In the genomic region with DNA sequence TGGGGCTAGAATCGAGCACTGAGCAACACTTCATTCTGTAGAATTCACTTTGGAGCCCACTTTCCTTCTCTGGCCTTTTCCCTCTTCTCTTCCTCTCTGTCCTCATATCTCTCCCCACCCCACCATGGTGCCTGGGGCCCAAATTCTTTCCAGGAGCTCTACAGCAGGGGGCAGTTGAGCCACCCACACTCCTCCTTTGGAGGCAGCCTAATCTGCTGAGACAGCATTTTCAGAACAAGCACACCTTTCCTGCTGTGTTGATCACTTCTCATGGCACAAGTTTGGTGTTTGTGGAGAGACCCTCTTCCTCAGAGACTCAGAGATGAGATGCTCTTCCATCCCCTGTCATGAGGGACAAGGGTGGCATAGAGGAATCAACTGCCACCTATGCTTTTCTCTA, we compare ENCODE assay signal across 3 cellular contexts.
A peak's percentile ranks its signal among the peaks of the same experiment; 100 is the strongest.
TF ChIP-seq lines count a peak whose summit lies in the region.

No MANE protein-coding gene starts in this region.

TF ChIP-seq in A549, 52 proteins besides CTCF, POLR2A, EP300 and RAD21:
- peak; percentile 93 for TF ChIP-seq MAFK (IDR thresholded peaks at IDR 0.05; ENCODE audit: partially characterized antibody)
- TF ChIP-seq TFCP2L1 (CRISPR knock-in tag; IDR thresholded peaks at IDR 0.05): no peak
- no peak for TF ChIP-seq POLR2AphosphoS2 (conservative IDR thresholded peaks at IDR 0.05; ENCODE audit: low read length)
- TF ChIP-seq KDM1A (IDR thresholded peaks at IDR 0.05; ENCODE audit: low read depth): no peak

TF ChIP-seq in GM23338, 12 proteins besides CTCF, POLR2A, EP300 and RAD21 (continues in another document):
- TF ChIP-seq, protein P1, sequence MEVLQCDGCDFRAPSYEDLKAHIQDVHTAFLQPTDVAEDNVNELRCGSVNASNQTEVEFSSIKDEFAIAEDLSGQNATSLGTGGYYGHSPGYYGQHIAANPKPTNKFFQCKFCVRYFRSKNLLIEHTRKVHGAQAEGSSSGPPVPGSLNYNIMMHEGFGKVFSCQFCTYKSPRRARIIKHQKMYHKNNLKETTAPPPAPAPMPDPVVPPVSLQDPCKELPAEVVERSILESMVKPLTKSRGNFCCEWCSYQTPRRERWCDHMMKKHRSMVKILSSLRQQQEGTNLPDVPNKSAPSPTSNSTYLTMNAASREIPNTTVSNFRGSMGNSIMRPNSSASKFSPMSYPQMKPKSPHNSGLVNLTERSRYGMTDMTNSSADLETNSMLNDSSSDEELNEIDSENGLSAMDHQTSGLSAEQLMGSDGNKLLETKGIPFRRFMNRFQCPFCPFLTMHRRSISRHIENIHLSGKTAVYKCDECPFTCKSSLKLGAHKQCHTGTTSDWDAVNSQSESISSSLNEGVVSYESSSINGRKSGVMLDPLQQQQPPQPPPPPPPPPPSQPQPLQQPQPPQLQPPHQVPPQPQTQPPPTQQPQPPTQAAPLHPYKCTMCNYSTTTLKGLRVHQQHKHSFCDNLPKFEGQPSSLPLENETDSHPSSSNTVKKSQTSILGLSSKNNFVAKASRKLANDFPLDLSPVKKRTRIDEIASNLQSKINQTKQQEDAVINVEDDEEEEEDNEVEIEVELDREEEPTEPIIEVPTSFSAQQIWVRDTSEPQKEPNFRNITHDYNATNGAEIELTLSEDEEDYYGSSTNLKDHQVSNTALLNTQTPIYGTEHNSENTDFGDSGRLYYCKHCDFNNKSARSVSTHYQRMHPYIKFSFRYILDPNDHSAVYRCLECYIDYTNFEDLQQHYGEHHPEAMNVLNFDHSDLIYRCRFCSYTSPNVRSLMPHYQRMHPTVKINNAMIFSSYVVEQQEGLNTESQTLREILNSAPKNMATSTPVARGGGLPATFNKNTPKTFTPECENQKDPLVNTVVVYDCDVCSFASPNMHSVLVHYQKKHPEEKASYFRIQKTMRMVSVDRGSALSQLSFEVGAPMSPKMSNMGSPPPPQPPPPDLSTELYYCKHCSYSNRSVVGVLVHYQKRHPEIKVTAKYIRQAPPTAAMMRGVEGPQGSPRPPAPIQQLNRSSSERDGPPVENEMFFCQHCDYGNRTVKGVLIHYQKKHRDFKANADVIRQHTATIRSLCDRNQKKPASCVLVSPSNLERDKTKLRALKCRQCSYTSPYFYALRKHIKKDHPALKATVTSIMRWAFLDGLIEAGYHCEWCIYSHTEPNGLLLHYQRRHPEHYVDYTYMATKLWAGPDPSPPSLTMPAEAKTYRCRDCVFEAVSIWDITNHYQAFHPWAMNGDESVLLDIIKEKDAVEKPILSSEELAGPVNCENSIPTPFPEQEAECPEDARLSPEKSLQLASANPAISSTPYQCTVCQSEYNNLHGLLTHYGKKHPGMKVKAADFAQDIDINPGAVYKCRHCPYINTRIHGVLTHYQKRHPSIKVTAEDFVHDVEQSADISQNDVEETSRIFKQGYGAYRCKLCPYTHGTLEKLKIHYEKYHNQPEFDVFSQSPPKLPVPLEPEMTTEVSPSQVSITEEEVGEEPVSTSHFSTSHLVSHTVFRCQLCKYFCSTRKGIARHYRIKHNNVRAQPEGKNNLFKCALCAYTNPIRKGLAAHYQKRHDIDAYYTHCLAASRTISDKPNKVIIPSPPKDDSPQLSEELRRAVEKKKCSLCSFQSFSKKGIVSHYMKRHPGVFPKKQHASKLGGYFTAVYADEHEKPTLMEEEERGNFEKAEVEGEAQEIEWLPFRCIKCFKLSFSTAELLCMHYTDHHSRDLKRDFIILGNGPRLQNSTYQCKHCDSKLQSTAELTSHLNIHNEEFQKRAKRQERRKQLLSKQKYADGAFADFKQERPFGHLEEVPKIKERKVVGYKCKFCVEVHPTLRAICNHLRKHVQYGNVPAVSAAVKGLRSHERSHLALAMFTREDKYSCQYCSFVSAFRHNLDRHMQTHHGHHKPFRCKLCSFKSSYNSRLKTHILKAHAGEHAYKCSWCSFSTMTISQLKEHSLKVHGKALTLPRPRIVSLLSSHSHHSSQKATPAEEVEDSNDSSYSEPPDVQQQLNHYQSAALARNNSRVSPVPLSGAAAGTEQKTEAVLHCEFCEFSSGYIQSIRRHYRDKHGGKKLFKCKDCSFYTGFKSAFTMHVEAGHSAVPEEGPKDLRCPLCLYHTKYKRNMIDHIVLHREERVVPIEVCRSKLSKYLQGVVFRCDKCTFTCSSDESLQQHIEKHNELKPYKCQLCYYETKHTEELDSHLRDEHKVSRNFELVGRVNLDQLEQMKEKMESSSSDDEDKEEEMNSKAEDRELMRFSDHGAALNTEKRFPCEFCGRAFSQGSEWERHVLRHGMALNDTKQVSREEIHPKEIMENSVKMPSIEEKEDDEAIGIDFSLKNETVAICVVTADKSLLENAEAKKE (CRISPR knock-in tag; IDR thresholded peaks at IDR 0.05): no peak
- TF ChIP-seq POLR2AphosphoS5 (IDR thresholded peaks at IDR 0.05; ENCODE audit: low read depth): no peak
- no peak for TF ChIP-seq EZH2phosphoT487 (IDR thresholded peaks at IDR 0.05; ENCODE audit: unreplicated experiment)
- no peak for TF ChIP-seq EZH2 (IDR thresholded peaks at IDR 0.05; ENCODE audit: low read depth, unreplicated experiment)
- no peak for TF ChIP-seq STAT1 (IDR thresholded peaks at IDR 0.05; ENCODE audit: unreplicated experiment)
- TF ChIP-seq CREB1 (CRISPR knock-in tag; IDR thresholded peaks at IDR 0.05; ENCODE audit: low read depth): no peak
- no peak for TF ChIP-seq REST (IDR thresholded peaks at IDR 0.05; ENCODE audit: unreplicated experiment)
- no peak for TF ChIP-seq JUNB (IDR thresholded peaks at IDR 0.05; ENCODE audit: unreplicated experiment)

TF ChIP-seq in K562, 482 proteins besides CTCF, POLR2A, EP300 and RAD21:
- TF ChIP-seq HDAC3 (IDR thresholded peaks at IDR 0.05; ENCODE audit: borderline replicate concordance, partially characterized antibody): no peak
- TF ChIP-seq MAFG (tag; conservative IDR thresholded peaks at IDR 0.05): peak; percentile 96
- TF ChIP-seq ZNF316 (IDR thresholded peaks at IDR 0.05): peak; percentile 99
- no peak for TF ChIP-seq NFE2 (IDR thresholded peaks at IDR 0.05; ENCODE audit: low read depth)
- TF ChIP-seq USF2 (CRISPR knock-in tag; IDR thresholded peaks at IDR 0.05): no peak
- TF ChIP-seq MAFK (IDR thresholded peaks at IDR 0.05; ENCODE audit: low read length): peak; percentile 98
- TF ChIP-seq, protein P2, sequence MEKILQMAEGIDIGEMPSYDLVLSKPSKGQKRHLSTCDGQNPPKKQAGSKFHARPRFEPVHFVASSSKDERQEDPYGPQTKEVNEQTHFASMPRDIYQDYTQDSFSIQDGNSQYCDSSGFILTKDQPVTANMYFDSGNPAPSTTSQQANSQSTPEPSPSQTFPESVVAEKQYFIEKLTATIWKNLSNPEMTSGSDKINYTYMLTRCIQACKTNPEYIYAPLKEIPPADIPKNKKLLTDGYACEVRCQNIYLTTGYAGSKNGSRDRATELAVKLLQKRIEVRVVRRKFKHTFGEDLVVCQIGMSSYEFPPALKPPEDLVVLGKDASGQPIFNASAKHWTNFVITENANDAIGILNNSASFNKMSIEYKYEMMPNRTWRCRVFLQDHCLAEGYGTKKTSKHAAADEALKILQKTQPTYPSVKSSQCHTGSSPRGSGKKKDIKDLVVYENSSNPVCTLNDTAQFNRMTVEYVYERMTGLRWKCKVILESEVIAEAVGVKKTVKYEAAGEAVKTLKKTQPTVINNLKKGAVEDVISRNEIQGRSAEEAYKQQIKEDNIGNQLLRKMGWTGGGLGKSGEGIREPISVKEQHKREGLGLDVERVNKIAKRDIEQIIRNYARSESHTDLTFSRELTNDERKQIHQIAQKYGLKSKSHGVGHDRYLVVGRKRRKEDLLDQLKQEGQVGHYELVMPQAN (IDR thresholded peaks at IDR 0.05; ENCODE audit: borderline replicate concordance): no peak
- TF ChIP-seq GATA2 (CRISPR knock-in tag; IDR thresholded peaks at IDR 0.05): no peak
- no peak for TF ChIP-seq STAT5A (IDR thresholded peaks at IDR 0.05; ENCODE audit: borderline replicate concordance, low read length)
- TF ChIP-seq MAFF (IDR thresholded peaks at IDR 0.05; ENCODE audit: low read length): peak; percentile 98
- TF ChIP-seq RFX5 (IDR thresholded peaks at IDR 0.05; ENCODE audit: low read depth, low read length): no peak
- TF ChIP-seq PTRF (tag; IDR thresholded peaks at IDR 0.05): no peak
- TF ChIP-seq PHTF2 (CRISPR knock-in tag; IDR thresholded peaks at IDR 0.05): no peak
- no peak for TF ChIP-seq BRD4 (IDR thresholded peaks at IDR 0.05)
- TF ChIP-seq ZNF121 (CRISPR knock-in tag; conservative IDR thresholded peaks at IDR 0.05): no peak
- TF ChIP-seq C11orf30 (IDR thresholded peaks at IDR 0.05; ENCODE audit: low read depth): peak; percentile 98
- TF ChIP-seq SMC3 (conservative IDR thresholded peaks at IDR 0.05; ENCODE audit: insufficient read depth, low read depth, low read length): 0 out of 2 replicates have a peak, but pooled peaks have one; percentile 13
